19 cellular contexts compared by ENCODE assay signal in the genomic region with DNA sequence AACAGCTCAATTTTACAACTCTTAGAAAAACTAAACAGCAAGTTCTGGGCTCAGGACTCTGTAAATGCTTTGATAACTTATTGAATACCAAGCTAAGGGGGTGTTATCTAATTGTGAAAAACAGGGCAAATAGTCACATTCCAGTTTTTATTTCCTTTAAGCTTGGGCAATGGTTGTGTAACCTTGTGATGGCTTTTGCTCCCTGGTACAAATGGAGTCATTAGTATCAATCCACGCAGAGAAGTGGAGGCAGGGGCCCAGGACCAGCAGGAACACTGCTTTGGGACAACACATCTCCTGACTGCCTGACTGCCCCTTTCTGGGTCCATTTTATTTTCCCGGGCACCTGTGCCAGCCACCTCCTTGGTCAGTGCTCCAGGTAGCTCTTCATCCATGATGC. TPM values are rescaled to one million over a fixed set of nuclear protein-coding genes. Genes with fewer than 3 reads are reported as not detected.
DNase-seq lines count a peak whose midpoint lies in the region; ATAC-seq, FAIRE-seq and TF ChIP-seq lines count a peak whose summit lies in the region.
"Had no signal": no experiment of that assay in that cellular context is flagged by ENCODE, and none has a peak within 500 bp of the region (broad histone marks: within the 10 kb centered on the region; RNA-seq: fewer than 3 reads in every experiment).

No MANE protein-coding gene starts in this region.

- H3K27ac ChIP-seq in kidney (ENCODE audit: low read depth in 2 of 2, low read length in 2 of 2) (no peak overlapping the region), right lobe of liver (peak overlapping the region in 1 of 3 donors; percentile 40), upper lobe of right lung (no peak overlapping the region)

- TF ChIP-seq CTCF in kidney (IDR thresholded peaks at IDR 0.05; ENCODE audit: borderline replicate concordance, extremely low read depth, insufficient read depth) = no peak
- no peak for TF ChIP-seq CTCF in right lobe of liver (IDR thresholded peaks at IDR 0.05)
- no peak for TF ChIP-seq CTCF in upper lobe of right lung (IDR thresholded peaks at IDR 0.05)

- FAIRE-seq in kidney (lab: Jason Lieb, UNC) = no peak
- FAIRE-seq: GM12891, GM18507 had no signal

- no peak for ATAC-seq in Right ventricle myocardium superior (ENCODE audit: poor library complexity)
- ATAC-seq in left ventricle myocardium superior = no peak
- ATAC-seq in right lobe of liver = peak; percentile 19 to 80 (median 63)
- ATAC-seq in upper lobe of right lung = no peak
- ATAC-seq in activated naive CD4-positive, alpha-beta T cell treated with anti-CD3 and anti-CD28 coated beads, Interleukin-2, amount 50 U/mL, for 72 hours = no peak
- ATAC-seq: GM23338, HCT116 had no signal

- H3K4me3 ChIP-seq in kidney (ENCODE audit: low read length in 2 of 2) (no peak overlapping the region), right lobe of liver (no peak overlapping the region), upper lobe of right lung (no peak overlapping the region)
- H3K4me3 ChIP-seq: GM23338 had no signal

- no peak overlapping the region for H3K27ac Mint-ChIP-seq in activated naive CD4-positive, alpha-beta T cell treated with anti-CD3 and anti-CD28 coated beads, Interleukin-2, amount 50 U/mL, for 72 hours
- H3K27ac Mint-ChIP-seq: CD4-positive, alpha-beta memory T cell; GM23338; H9 had no signal

- H3K4me1 ChIP-seq in kidney (ENCODE audit: control insufficient read depth in 1 of 2, insufficient read depth in 1 of 2, low read depth in 1 of 2, low read length in 2 of 2) = peaks cover 0 to 3% of the 10 kb centered on the region in 2 donors
- H3K4me1 ChIP-seq in right lobe of liver = peaks cover 0 to 7% (median 0%) of the 10 kb centered on the region in 4 donors
- peaks cover 5% of the 10 kb centered on the region for H3K4me1 ChIP-seq in upper lobe of right lung

- intact Hi-C loops in Right ventricle myocardium superior (cut with DNase I) (no loop called here), left ventricle myocardium superior (cut with micrococcal nuclease) (no loop called here), kidney (cut with DNase I) (no loop called here), right lobe of liver (cut with DNase I) (no loop called here), upper lobe of right lung (cut with DNase I) (no loop called here)

- WGBS in right lobe of liver (ENCODE audit: insufficient coverage, low coverage, low lambda C conversion rate, missing lambda C conversion rate) = 58% methylated on average over 2 of the region's 2 CpGs

- H3K9me3 ChIP-seq in kidney (ENCODE audit: control insufficient read depth in 1 of 2, low read length in 2 of 2) (no peaks in the 10 kb centered on the region), right lobe of liver (no peaks in the 10 kb centered on the region), upper lobe of right lung (no peaks in the 10 kb centered on the region)

- H3K9ac ChIP-seq in kidney (ENCODE audit: low read length in 2 of 2) = no peak overlapping the region

- H3K9me3 Mint-ChIP-seq in activated naive CD4-positive, alpha-beta T cell treated with anti-CD3 and anti-CD28 coated beads, Interleukin-2, amount 50 U/mL, for 72 hours = no peaks in the 10 kb centered on the region
- H3K9me3 Mint-ChIP-seq: GM23338, H9 had no signal

- TF ChIP-seq POLR2A in right lobe of liver (IDR thresholded peaks at IDR 0.05) = no peak

- H3K27me3 ChIP-seq in right lobe of liver (no peaks in the 10 kb centered on the region), upper lobe of right lung (no peaks in the 10 kb centered on the region)

- H3K36me3 ChIP-seq in kidney (ENCODE audit: control insufficient read depth in 1 of 2, insufficient read depth in 2 of 2, low read length in 2 of 2) (no peaks in the 10 kb centered on the region), right lobe of liver (no peaks in the 10 kb centered on the region), upper lobe of right lung (no peaks in the 10 kb centered on the region)

- DNase-seq in Right ventricle myocardium superior (peak; percentile 26), left ventricle myocardium superior (no peak), kidney (peak; percentile 17), right lobe of liver (no peak), upper lobe of right lung (peak; percentile 26), HUDEP-2 (lab: John Stamatoyannopoulos, UW; ENCODE audit: unreplicated experiment in 76 of 76) (no peak)
- no peak for DNase-seq in activated naive CD4-positive, alpha-beta T cell treated with anti-CD3 and anti-CD28 coated beads, Interleukin-2, amount 50 U/mL, for 72 hours (ENCODE audit: low spot score in 2 of 2)
- DNase-seq: C1 segment of cervical spinal cord; Calu3; CD4-positive, alpha-beta memory T cell; COR-L47; DMS53; DMS79 treated with DMSO at 0.1 percent for 48 hours; GF-D8; H9 had no signal

- H3K36me3 Mint-ChIP-seq in activated naive CD4-positive, alpha-beta T cell treated with anti-CD3 and anti-CD28 coated beads, Interleukin-2, amount 50 U/mL, for 72 hours = no peaks in the 10 kb centered on the region
- H3K36me3 Mint-ChIP-seq: CD4-positive, alpha-beta memory T cell had no signal

RNA-seq across cellular contexts. Expression of a gene that starts 5.8 kb away (rescaled TPM):
- total RNA-seq in Right ventricle myocardium superior = 120 TPM
- total RNA-seq in left ventricle myocardium superior = 113 TPM
- 40.7 TPM for total RNA-seq in kidney
- 40.9 TPM for polyA plus RNA-seq in kidney (ENCODE audit: insufficient read depth, low read depth, low replicate concordance)
- 10 to 100 TPM; 20.6 to 63.6 (median 29.5) TPM for total RNA-seq in right lobe of liver
- total RNA-seq in upper lobe of right lung = 35.6 TPM
- 10 to 100 TPM; 22.1 to 35.7 TPM for total RNA-seq in activated naive CD4-positive, alpha-beta T cell treated with anti-CD3 and anti-CD28 coated beads, Interleukin-2, amount 50 U/mL, for 72 hours

Comparison
In these comparisons a context has a peak if more than half of its experiments do, and no peak if none do; other contexts are left out.
1. DNase-seq: peak in Right ventricle myocardium superior (single experiment), kidney (single experiment) and upper lobe of right lung (single experiment); none in left ventricle myocardium superior (single experiment), right lobe of liver (0 of 3), HUDEP-2 (0 of 76) and activated naive CD4-positive, alpha-beta T cell treated with anti-CD3 and anti-CD28 coated beads, Interleukin-2, amount 50 U/mL, for 72 hours (0 of 2).
2. ATAC-seq: peak in right lobe of liver (4 of 4); none in Right ventricle myocardium superior (single experiment), left ventricle myocardium superior (single experiment), upper lobe of right lung (single experiment) and activated naive CD4-positive, alpha-beta T cell treated with anti-CD3 and anti-CD28 coated beads, Interleukin-2, amount 50 U/mL, for 72 hours (0 of 2).